ENCODE assay signal across 24 cellular contexts in genomic region chr20:56382696-56383095, GRCh38. TPM values are rescaled to one million over a fixed set of nuclear protein-coding genes. Genes with fewer than 3 reads are reported as not detected.
"Had no signal": no experiment of that assay in that cellular context is flagged by ENCODE, and none has a peak within 500 bp of the region (broad histone marks: within the 10 kb centered on the region; RNA-seq: fewer than 3 reads in every experiment).

No MANE protein-coding gene starts in this region.

- H3K9me3 Mint-ChIP-seq: activated naive CD4-positive, alpha-beta T cell treated with anti-CD3 and anti-CD28 coated beads, Interleukin-2, amount 50 U/mL, for 24 hours; effector memory CD8-positive, alpha-beta T cell; natural killer cell; T-helper 2 cell treated with Interferon-gamma antibody and Interleukin-4, amounts not matched to agents 5 μg/mL and 100 μg/mL, for 36 hours had no signal

- H3K9me3 ChIP-seq: adrenal gland, colonic mucosa, esophagus squamous epithelium, gastroesophageal sphincter, heart left ventricle, SK-N-SH, tibial nerve had no signal

- H3K4me1 Mint-ChIP-seq: activated naive CD4-positive, alpha-beta T cell treated with anti-CD3 and anti-CD28 coated beads, Interleukin-2, amount 50 U/mL, for 24 hours; natural killer cell had no signal

- H3K4me1 ChIP-seq: colonic mucosa, esophagus squamous epithelium, gastroesophageal sphincter, parathyroid adenoma had no signal

- H3K27me3 ChIP-seq: adrenal gland, colonic mucosa, dorsolateral prefrontal cortex, esophagus squamous epithelium, gastroesophageal sphincter, heart left ventricle, tibial nerve had no signal

- ATAC-seq: effector memory CD8-positive, alpha-beta T cell; gastroesophageal sphincter; heart left ventricle; right cardiac atrium; stimulated activated naive CD8-positive, alpha-beta T cell treated with anti-CD3 and anti-CD28 coated beads, Interleukin-15, Interleukin-2, amounts not matched to agents 100 U/mL and 50 U/mL, for 24 hours had no signal

- H3K36me3 ChIP-seq: adrenal gland, colonic mucosa had no signal

- H3K4me3 ChIP-seq: adrenal gland, colonic mucosa, dorsolateral prefrontal cortex, esophagus squamous epithelium, gastroesophageal sphincter, heart left ventricle, lung, tibial nerve had no signal

- H3K27ac Mint-ChIP-seq: activated naive CD4-positive, alpha-beta T cell treated with anti-CD3 and anti-CD28 coated beads, Interleukin-2, amount 50 U/mL, for 24 hours; natural killer cell had no signal

- H3K27me3 Mint-ChIP-seq: activated naive CD4-positive, alpha-beta T cell treated with anti-CD3 and anti-CD28 coated beads, Interleukin-2, amount 50 U/mL, for 24 hours; effector memory CD8-positive, alpha-beta T cell had no signal

- DNase-seq: activated CD4-positive, alpha-beta T cell treated with anti-CD3 and anti-CD28 coated beads, Interleukin-2, amount 50 U/mL, for 4 hours; activated effector memory CD4-positive, alpha-beta T cell treated with Interleukin-2 at 50 U/mL for 16 hours; activated T-cell treated with anti-CD3 and anti-CD28 coated beads, Interleukin-2, amount 50 U/mL, for 48 hours; adrenal gland; colonic mucosa; dorsolateral prefrontal cortex; effector memory CD8-positive, alpha-beta T cell; esophagus squamous epithelium; heart left ventricle; left cardiac atrium; midbrain; natural killer cell; right cardiac atrium; SK-N-SH; stimulated activated CD4-positive, alpha-beta T cell treated with anti-CD3 and anti-CD28 coated beads, Interleukin-12 subunit alpha, Interleukin-12 subunit beta, amount 100 ng/mL, for 4 hours; stimulated activated CD4-positive, alpha-beta T cell treated with anti-CD3 and anti-CD28 coated beads, Interleukin-4, amount 100 ng/mL, for 4 hours; stimulated activated naive CD8-positive, alpha-beta T cell treated with anti-CD3 and anti-CD28 coated beads, Interleukin-15, Interleukin-2, amounts not matched to agents 100 U/mL and 50 U/mL, for 24 hours had no signal

- H3K4me3 Mint-ChIP-seq: activated naive CD4-positive, alpha-beta T cell treated with anti-CD3 and anti-CD28 coated beads, Interleukin-2, amount 50 U/mL, for 24 hours; effector memory CD8-positive, alpha-beta T cell; natural killer cell; T-helper 2 cell treated with Interferon-gamma antibody and Interleukin-4, amounts not matched to agents 5 μg/mL and 100 μg/mL, for 36 hours had no signal

- H3K27ac ChIP-seq: adrenal gland, colonic mucosa, dorsolateral prefrontal cortex, esophagus squamous epithelium, gastroesophageal sphincter, heart left ventricle, parathyroid adenoma had no signal

- H3K36me3 Mint-ChIP-seq: activated naive CD4-positive, alpha-beta T cell treated with anti-CD3 and anti-CD28 coated beads, Interleukin-2, amount 50 U/mL, for 24 hours; natural killer cell had no signal

RNA-seq across cellular contexts. Expression of gene CASS4, which starts 29.4 kb away (rescaled TPM):
- total RNA-seq: pulmonary artery endothelial cell had no signal
- polyA plus RNA-seq: SK-N-SH had no signal
